Comparison of ENCODE assay signal across 25 cellular contexts in the genomic region with DNA sequence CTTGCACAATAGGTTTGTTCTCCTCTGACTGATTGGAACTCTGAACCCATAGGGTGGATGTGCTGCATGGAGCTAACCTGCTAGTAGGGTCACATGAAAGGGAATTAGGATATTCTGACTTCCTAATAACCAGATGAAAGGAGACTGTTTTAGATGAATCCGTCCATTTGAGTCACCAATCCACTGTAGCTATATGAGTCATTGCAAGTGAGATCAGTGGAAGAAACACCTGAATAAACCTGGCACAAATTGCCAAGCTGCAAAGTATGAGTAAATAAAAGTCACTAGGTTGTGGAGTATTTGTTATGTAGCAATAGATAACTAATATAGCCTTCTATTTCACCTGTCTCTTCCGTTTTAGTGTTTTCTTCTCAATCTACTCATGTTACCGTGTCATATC.
DNase-seq lines count a peak whose midpoint lies in the region; ATAC-seq, FAIRE-seq and TF ChIP-seq lines count a peak whose summit lies in the region.
"Had no signal": no experiment of that assay in that cellular context is flagged by ENCODE, and none has a peak within 500 bp of the region (broad histone marks: within the 10 kb centered on the region; RNA-seq: fewer than 3 reads in every experiment).

No MANE protein-coding gene starts in this region.

- WGBS in GM12878 (ENCODE audit: insufficient coverage, insufficient replicate concordance, low lambda C conversion rate, missing lambda C conversion rate) = 39% methylated on average over 3 of the region's 3 CpGs
- 37 to 44% methylated on average over 3 of the region's 3 CpGs for WGBS in esophagus squamous epithelium, 2 donors

- no peak for ATAC-seq in GM12878
- ATAC-seq: WTC11 had no signal

- H3K4me1 ChIP-seq in GM12878 (ENCODE audit: control insufficient read depth, insufficient read depth, low read length) (no peaks in the 10 kb centered on the region), esophagus squamous epithelium (peaks cover 0 to 11% (median 0%) of the 10 kb centered on the region in 3 donors)
- H3K4me1 ChIP-seq: upper lobe of left lung had no signal

- H3K4me3 ChIP-seq in GM12878 (no peak overlapping the region), esophagus squamous epithelium (no peak overlapping the region)
- H3K4me3 ChIP-seq: coronary artery, upper lobe of left lung had no signal

- TF ChIP-seq CTCF in GM12878 (IDR thresholded peaks at IDR 0.05 in 2 of 3, conservative IDR thresholded peaks at IDR 0.05 in 1 of 3; ENCODE audit: control insufficient read depth in 2 of 3, extremely low read depth in 1 of 3, insufficient read depth in 1 of 3, low read depth in 3 of 3, low read length in 3 of 3) = no peak
- TF ChIP-seq CTCF in esophagus squamous epithelium (IDR thresholded peaks at IDR 0.05) = no peak

- intact Hi-C loops in GM12878 (cut with micrococcal nuclease; ENCODE audit: unreplicated experiment) = no loop called here
- intact Hi-C loops in esophagus squamous epithelium (cut with DNase I) = no loop called here

- no peaks in the 10 kb centered on the region for H3K79me2 ChIP-seq in GM12878 (ENCODE audit: control insufficient read depth, insufficient read depth, low read length)

- H4K20me1 ChIP-seq in GM12878 (ENCODE audit: control insufficient read depth, insufficient read depth) = no peaks in the 10 kb centered on the region

- no TSS peak for BruUV-seq in GM12878 (replicated peaks; lab: Mats Ljungman, UMichigan)

- DNase-seq in DMS153 treated with DMSO at 0.1 percent for 48 hours (lab: John Stamatoyannopoulos, UW; ENCODE audit: unreplicated experiment) (peak; percentile 6), NCI-H2196 treated with DMSO at 0.1 percent for 48 hours (lab: John Stamatoyannopoulos, UW; ENCODE audit: unreplicated experiment) (peak; percentile 47), GM12878 (ENCODE audit: low read depth, low spot score) (no peak), kidney tubule cell (ENCODE audit: low spot score) (peak; percentile 90), esophagus squamous epithelium (lab: John Stamatoyannopoulos, UW) (no peak), putamen (ENCODE audit: low spot score) (no peak), SKM-1 (lab: John Stamatoyannopoulos, UW; ENCODE audit: unreplicated experiment) (no peak), cerebellar nuclear complex (lab: John Stamatoyannopoulos, UW) (no peak)
- DNase-seq: activated CD4-positive, alpha-beta T cell treated with anti-CD3 and anti-CD28 coated beads, Interleukin-2, amount 50 U/mL, for 4 hours; activated CD8-positive, alpha-beta memory T cell treated with anti-CD3 and anti-CD28 coated beads, Interleukin-2, amount 50 U/mL, for 48 hours; activated effector memory CD4-positive, alpha-beta T cell treated with anti-CD3 and anti-CD28 coated beads, Interleukin-2, amount 50 U/mL, for 16 hours; brain microvascular endothelial cell; Calu3; endodermal cell; H9; head of caudate nucleus; KG1; NCI-H1694 treated with DMSO at 0.1 percent for 48 hours; NCI-H345; posterior cingulate gyrus; RPMI8226; T-helper 9 cell; upper lobe of left lung had no signal

- TF ChIP-seq RAD21 in GM12878 (IDR thresholded peaks at IDR 0.05; ENCODE audit: insufficient read depth, low read depth, low read length) = no peak

- RAD21 ChIA-PET in GM12878 (lab: Charles Lee; ENCODE audit: unreplicated experiment) = no interaction called here

- H3K9me3 ChIP-seq in GM12878 (replicated peaks; ENCODE audit: control insufficient read depth, insufficient read depth, low read length) (no peaks in the 10 kb centered on the region), esophagus squamous epithelium (no peaks in the 10 kb centered on the region)
- H3K9me3 ChIP-seq: upper lobe of left lung had no signal

- no peak for FAIRE-seq in GM12878 (lab: Jason Lieb, UNC)

- H3K36me3 ChIP-seq in GM12878 (ENCODE audit: control insufficient read depth in 2 of 2, insufficient read depth in 2 of 2, low read length in 1 of 2) = no peaks in the 10 kb centered on the region
- no peaks in the 10 kb centered on the region for H3K36me3 ChIP-seq in esophagus squamous epithelium
- H3K36me3 ChIP-seq: brain microvascular endothelial cell, upper lobe of left lung had no signal

- no peak overlapping the region for H2AFZ ChIP-seq in GM12878 (ENCODE audit: control insufficient read depth, low read depth, low read length)

- no peak for TF ChIP-seq EP300 in GM12878 (IDR thresholded peaks at IDR 0.05; ENCODE audit: borderline replicate concordance in 1 of 2, control insufficient read depth in 1 of 2, low read depth in 2 of 2, low read length in 2 of 2)

- CTCF ChIA-PET in GM12878 (lab: Yijun Ruan, JAX) = interaction anchor here (3.9 kb wide), 1 partner anchor 122 kb away, joined by 14 read pairs; no protein-coding TSS in a partner anchor

- no peak overlapping the region for H3K9ac ChIP-seq in GM12878 (ENCODE audit: control insufficient read depth, insufficient read depth, low read length)

- H3K27ac ChIP-seq in GM12878 (ENCODE audit: control insufficient read depth, insufficient read depth) (no peak overlapping the region), esophagus squamous epithelium (no peak overlapping the region)
- H3K27ac ChIP-seq: brain microvascular endothelial cell, coronary artery, upper lobe of left lung had no signal

- SMC1A ChIA-PET in GM12878 (lab: Charles Lee; ENCODE audit: uncharacterized antibody, unreplicated experiment) = no interaction called here

- H3K4me2 ChIP-seq in GM12878 (ENCODE audit: control insufficient read depth, insufficient read depth) = no peak overlapping the region

- TF ChIP-seq POLR2A in GM12878 (IDR thresholded peaks at IDR 0.05; ENCODE audit: low read depth, low read length) (no peak), esophagus squamous epithelium (IDR thresholded peaks at IDR 0.05) (no peak)

- POLR2A ChIA-PET in GM12878 (lab: Charles Lee) = no interaction called here

- in situ Hi-C loops in GM12878 (cut with MboI) = no loop called here

- H3K27me3 ChIP-seq in GM12878 (replicated peaks in 1 of 2; ENCODE audit: control insufficient read depth in 2 of 2, insufficient read depth in 2 of 2, low read length in 1 of 2) = no peaks in the 10 kb centered on the region
- no peaks in the 10 kb centered on the region for H3K27me3 ChIP-seq in esophagus squamous epithelium
- H3K27me3 ChIP-seq: brain microvascular endothelial cell, upper lobe of left lung had no signal

TF ChIP-seq in GM12878, 131 proteins besides CTCF, POLR2A, EP300 and RAD21:
- TF ChIP-seq, protein P1, sequence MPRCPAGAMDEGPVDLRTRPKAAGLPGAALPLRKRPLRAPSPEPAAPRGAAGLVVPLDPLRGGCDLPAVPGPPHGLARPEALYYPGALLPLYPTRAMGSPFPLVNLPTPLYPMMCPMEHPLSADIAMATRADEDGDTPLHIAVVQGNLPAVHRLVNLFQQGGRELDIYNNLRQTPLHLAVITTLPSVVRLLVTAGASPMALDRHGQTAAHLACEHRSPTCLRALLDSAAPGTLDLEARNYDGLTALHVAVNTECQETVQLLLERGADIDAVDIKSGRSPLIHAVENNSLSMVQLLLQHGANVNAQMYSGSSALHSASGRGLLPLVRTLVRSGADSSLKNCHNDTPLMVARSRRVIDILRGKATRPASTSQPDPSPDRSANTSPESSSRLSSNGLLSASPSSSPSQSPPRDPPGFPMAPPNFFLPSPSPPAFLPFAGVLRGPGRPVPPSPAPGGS (IDR thresholded peaks at IDR 0.05; ENCODE audit: borderline replicate concordance, insufficient read depth, low read depth, low read length, poor library complexity, severe bottlenecking) = peak; percentile 18
- no peak for TF ChIP-seq BHLHE40 (IDR thresholded peaks at IDR 0.05; ENCODE audit: borderline replicate concordance in 1 of 2, low read depth in 2 of 2, low read length in 1 of 2)

Comparison
In these comparisons a context has a peak if more than half of its experiments do, and no peak if none do; other contexts are left out.
1. DNase-seq: peak in DMS153 treated with DMSO at 0.1 percent for 48 hours (single experiment), NCI-H2196 treated with DMSO at 0.1 percent for 48 hours (single experiment) and kidney tubule cell (single experiment); none in GM12878 (single experiment), esophagus squamous epithelium (single experiment), putamen (single experiment), SKM-1 (single experiment) and cerebellar nuclear complex (0 of 2).